In the genomic region with DNA sequence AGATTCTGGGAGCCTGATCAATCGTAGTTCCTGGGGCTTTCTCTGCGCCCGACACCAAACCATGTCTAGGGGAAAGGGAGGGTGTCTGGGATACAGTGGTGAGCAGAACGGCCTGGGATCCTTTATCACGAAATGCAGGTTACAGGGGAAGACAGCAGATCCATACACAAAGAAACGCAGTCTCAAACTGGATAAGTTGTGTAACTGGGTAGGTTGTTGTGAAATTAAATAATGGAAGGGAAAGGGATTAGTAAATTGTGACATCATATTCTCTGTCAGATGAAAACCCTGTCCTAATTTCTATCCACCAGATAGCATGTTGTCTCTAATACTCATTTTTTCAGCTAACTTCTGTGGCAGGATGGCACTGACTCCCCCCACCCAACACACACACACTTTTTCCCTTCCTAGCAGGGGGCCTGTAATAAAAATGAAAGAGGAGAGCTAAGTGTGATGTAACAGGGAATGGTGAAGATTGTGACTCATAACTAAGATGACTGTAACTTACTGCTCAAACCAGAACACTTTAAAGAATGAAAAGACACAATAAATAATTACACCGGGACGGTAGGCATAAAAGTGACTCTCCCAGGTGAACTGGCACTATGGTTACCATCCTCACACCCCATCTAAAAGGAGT, we compare ENCODE assay signal across 7 cellular contexts. TPM values are rescaled to one million over a fixed set of nuclear protein-coding genes. Genes with fewer than 3 reads are reported as not detected.
DNase-seq lines count a peak whose midpoint lies in the region; ATAC-seq and TF ChIP-seq lines count a peak whose summit lies in the region.

No MANE protein-coding gene starts in this region.

- peak overlapping the region; percentile 90 to 93 (median 92) for H3K4me3 Mint-ChIP-seq in nephron

- DNase-seq in HFF-Myc (ENCODE audit: extremely low read depth, low read depth): no peak
- no peak for DNase-seq in SJCRH30
- DNase-seq in dedifferentiated amniotic fluid mesenchymal stem cell (ENCODE audit: extremely low spot score): peak; percentile 17
- DNase-seq in iPS-NIHi7 (ENCODE audit: extremely low spot score): no peak
- DNase-seq in aorta: no peak
- no peak for DNase-seq in cerebellar nuclear complex (lab: John Stamatoyannopoulos, UW)

- no peaks in the 10 kb centered on the region for H3K27me3 Mint-ChIP-seq in nephron (ENCODE audit: low read depth)

- H3K4me1 ChIP-seq in SJCRH30 (peaks cover 14% of the 10 kb centered on the region; the same call in 1 of the 2 replicates), aorta (ENCODE audit: control insufficient read depth in 1 of 2, insufficient read depth in 2 of 2, low read length in 2 of 2) (no peaks in the 10 kb centered on the region)

- ATAC-seq in aorta (ENCODE audit: low FRiP score): no peak

- intact Hi-C loops in aorta (cut with DNase I): loop anchor here (5.0 to 10.0 kb wide), 5 partner anchors 81 to 259 kb away; a partner anchor contains a TSS

- H3K4me3 ChIP-seq in HFF-Myc (replicated peaks; ENCODE audit: low read depth, low read length) (peak overlapping the region; percentile 71), SJCRH30 (peak overlapping the region; percentile 77), aorta (ENCODE audit: low read length in 2 of 2) (no peak overlapping the region)

- H3K27me3 ChIP-seq in SJCRH30 (no peaks in the 10 kb centered on the region), aorta (ENCODE audit: control insufficient read depth in 1 of 2, insufficient read depth in 2 of 2, low read length in 1 of 2) (no peaks in the 10 kb centered on the region)

- H3K9me3 ChIP-seq in SJCRH30 (replicated peaks) (0 out of 2 replicates have a peak, but pooled peaks cover 2% of the 10 kb centered on the region), aorta (ENCODE audit: control insufficient read depth, low read length) (no peaks in the 10 kb centered on the region)

- peaks cover 4% of the 10 kb centered on the region for H3K36me3 Mint-ChIP-seq in nephron (ENCODE audit: low read depth)

- peak overlapping the region; percentile 68 for H3K27ac ChIP-seq in SJCRH30
- peak overlapping the region in 1 of 2 donors; percentile 30 for H3K27ac ChIP-seq in aorta (ENCODE audit: low read depth in 1 of 2, low read length in 2 of 2)

- peak overlapping the region; percentile 82 to 98 (median 96) for H3K27ac Mint-ChIP-seq in nephron

- H3K36me3 ChIP-seq in SJCRH30 (no peaks in the 10 kb centered on the region), aorta (ENCODE audit: control insufficient read depth in 1 of 2, insufficient read depth in 2 of 2, low read length in 1 of 2) (no peaks in the 10 kb centered on the region)

- H3K9me3 Mint-ChIP-seq in nephron: no peaks in the 10 kb centered on the region

- no peak for TF ChIP-seq CTCF in HFF-Myc (IDR thresholded peaks at IDR 0.05; ENCODE audit: low read depth, low read length, missing control alignments)
- TF ChIP-seq CTCF in nephron (IDR thresholded peaks at IDR 0.05; ENCODE audit: unreplicated experiment in 3 of 3): no peak

- WGBS in aorta, 2 donors: 80 to 81% methylated on average over 8 of the region's 8 CpGs

- peaks cover 39% of the 10 kb centered on the region for H3K4me1 Mint-ChIP-seq in nephron

RNA-seq across cellular contexts. Expression of a gene that starts 0.8 kb away (rescaled TPM):
- 67.0 and 68.9 TPM in 2 replicates for total RNA-seq in SJCRH30 (2014; rRNA removed; shearing (Covaris generic))
- 10 to 100 TPM; 53.4 to 58.3 TPM for total RNA-seq in aorta
- polyA plus RNA-seq in aorta: 10 to 100 TPM; 18.8 to 56.2 TPM

RNA-seq across cellular contexts. Expression of a gene that starts 53.8 kb away (rescaled TPM):
- 19.2 and 19.4 TPM in 2 replicates for total RNA-seq in SJCRH30 (2014; rRNA removed; shearing (Covaris generic))
- 10 to 100 TPM; 21.6 to 23.4 TPM for total RNA-seq in aorta
- 10 to 100 TPM; 11.0 to 32.1 TPM for polyA plus RNA-seq in aorta

Comparison
In these comparisons a context has a peak if more than half of its experiments do, and no peak if none do; other contexts are left out.
1. H3K4me3 ChIP-seq: peak in HFF-Myc (single experiment) and SJCRH30 (single experiment); none in aorta (0 of 2).